ENCODE assay signal across 8 cellular contexts in genomic region chr19:3129112-3129511, GRCh38. TPM values are rescaled to one million over a fixed set of nuclear protein-coding genes. Genes with fewer than 3 reads are reported as not detected.
DNase-seq lines count a peak whose midpoint lies in the region; ATAC-seq and TF ChIP-seq lines count a peak whose summit lies in the region.

No MANE protein-coding gene starts in this region.

- H3K4me1 Mint-ChIP-seq in Calu3 (ENCODE audit: low read depth, unreplicated experiment): no peaks in the 10 kb centered on the region
- no peaks in the 10 kb centered on the region for H3K4me1 Mint-ChIP-seq in mesothelial cell of epicardium
- peaks cover 18 to 29% (median 22%) of the 10 kb centered on the region in 3 donors for H3K4me1 Mint-ChIP-seq in T-cell

- intact Hi-C loops in Calu3 (cut with micrococcal nuclease; ENCODE audit: unreplicated experiment): loop anchor here (1.0 kb wide), 1 partner anchor 34 kb away; no protein-coding TSS in a partner anchor

- ATAC-seq in HG03520 (IDR thresholded peaks at IDR 0.05; ENCODE audit: unreplicated experiment) (no peak), T-cell (replicated peaks in 1 of 4) (no peak)

- no peak for TF ChIP-seq CTCF in Calu3 (IDR thresholded peaks at IDR 0.05; ENCODE audit: unreplicated experiment)
- TF ChIP-seq CTCF in mesothelial cell of epicardium (IDR thresholded peaks at IDR 0.05; ENCODE audit: unreplicated experiment): peak; percentile 54

- CTCF ChIA-PET in Calu3 (lab: Charles Lee) (interaction anchor here (0.7 to 1.8 kb wide), 9 partner anchors 11 to 239 kb away, joined by 3 to 9 read pairs (median 3); no protein-coding TSS in a partner anchor), T-cell (lab: Charles Lee) (interaction anchor here (0.7 to 2.0 kb wide), 8 partner anchors 15 to 36 kb away, joined by 3 to 7 read pairs (median 5); no protein-coding TSS in a partner anchor)

- BruUV-seq in Calu3 (replicated peaks; lab: Mats Ljungman, UMichigan): no TSS peak

- no peaks in the 10 kb centered on the region for H3K27me3 Mint-ChIP-seq in Calu3 (ENCODE audit: unreplicated experiment)
- H3K27me3 Mint-ChIP-seq in mesothelial cell of epicardium (ENCODE audit: low read depth): no peaks in the 10 kb centered on the region
- no peaks in the 10 kb centered on the region for H3K27me3 Mint-ChIP-seq in T-cell

- peak; percentile 24 for DNase-seq in Calu3
- peak; percentile 43 for DNase-seq in HS-5 (ENCODE audit: low read depth)
- DNase-seq in amniotic epithelial cell (ENCODE audit: low read depth): peak; percentile 63
- no peak for DNase-seq in mesothelial cell of epicardium (ENCODE audit: low spot score in 2 of 2, unreplicated experiment in 2 of 2)
- DNase-seq in NOMO-1 treated with dmso at 0.1 percent for 144 hours (lab: John Stamatoyannopoulos, UW; ENCODE audit: unreplicated experiment): no peak
- no peak for DNase-seq in KG1 (lab: John Stamatoyannopoulos, UW)
- no peak for DNase-seq in T-cell

- H3K9me3 Mint-ChIP-seq in Calu3 (ENCODE audit: low read depth, unreplicated experiment) (no peaks in the 10 kb centered on the region), mesothelial cell of epicardium (peaks cover 6% of the 10 kb centered on the region), T-cell (no peaks in the 10 kb centered on the region)

- POLR2A ChIA-PET in T-cell (lab: Charles Lee): no interaction called here

- H3K4me3 Mint-ChIP-seq in Calu3 (ENCODE audit: low read depth, unreplicated experiment) (no peak overlapping the region), mesothelial cell of epicardium (no peak overlapping the region), T-cell (no peak overlapping the region)

- H3K36me3 Mint-ChIP-seq in Calu3 (ENCODE audit: insufficient read depth, unreplicated experiment): no peaks in the 10 kb centered on the region
- no peaks in the 10 kb centered on the region for H3K36me3 Mint-ChIP-seq in mesothelial cell of epicardium
- no peaks in the 10 kb centered on the region for H3K36me3 Mint-ChIP-seq in T-cell

- H3K27ac Mint-ChIP-seq in Calu3 (ENCODE audit: unreplicated experiment) (no peak overlapping the region), mesothelial cell of epicardium (no peak overlapping the region), T-cell (no peak overlapping the region)

RNA-seq across cellular contexts. Expression of gene GNA15, which starts 6.7 kb away (rescaled TPM):
- 5.9 and 6.5 TPM in 2 replicates for total RNA-seq in Calu3 (2022)
- 0.09 to 0.13 TPM (median 0.13 TPM) in 3 replicates for total RNA-seq in mesothelial cell of epicardium
- 10 to 100 TPM in 1 of 5 donors, 1 to 10 TPM in 4; 1.8 to 13.2 (median 2.8) TPM for total RNA-seq in T-cell

RNA-seq across cellular contexts. Expression of gene GNA11, which starts 35.0 kb away (rescaled TPM):
- 37.7 and 41.4 TPM in 2 replicates for total RNA-seq in Calu3 (2022)
- 35.9 to 40.0 TPM (median 36.3 TPM) in 3 replicates for total RNA-seq in mesothelial cell of epicardium
- total RNA-seq in T-cell: 1 to 10 TPM; 2.3 to 6.3 (median 4.0) TPM

RNA-seq across cellular contexts. Expression of gene S1PR4, which starts 49.5 kb away (rescaled TPM):
- total RNA-seq in Calu3 (2022) (0.37 TPM in 1 of 2 replicates, not detected in the other), mesothelial cell of epicardium (not detected in 3 replicates), T-cell (100 to 1,000 TPM in 3 of 5 donors, 10 to 100 TPM in 2; 77.0 to 345 (median 324) TPM)

RNA-seq across cellular contexts. Expression of gene NCLN, which starts 56.6 kb away (rescaled TPM):
- total RNA-seq in Calu3 (2022) (79.6 and 80.7 TPM in 2 replicates), mesothelial cell of epicardium (51.2 to 53.0 TPM (median 51.5 TPM) in 3 replicates), T-cell (10 to 100 TPM; 47.2 to 69.5 (median 61.0) TPM)

Comparison
In these comparisons a context has a peak if more than half of its experiments do, and no peak if none do; other contexts are left out.
1. DNase-seq: peak in Calu3 (single experiment), HS-5 (single experiment) and amniotic epithelial cell (single experiment); none in mesothelial cell of epicardium (0 of 2), NOMO-1 treated with dmso at 0.1 percent for 144 hours (single experiment), KG1 (single experiment) and T-cell (0 of 34).
2. RNA of gene S1PR4, which starts 49.5 kb away (total RNA-seq): 77.0 to 345 TPM in T-cell; not detected in mesothelial cell of epicardium and 0.37 TPM in Calu3; every median in the first group is over 10 times any median in the second.